ENCODE assay signal across 1 cellular context in the genomic region with DNA sequence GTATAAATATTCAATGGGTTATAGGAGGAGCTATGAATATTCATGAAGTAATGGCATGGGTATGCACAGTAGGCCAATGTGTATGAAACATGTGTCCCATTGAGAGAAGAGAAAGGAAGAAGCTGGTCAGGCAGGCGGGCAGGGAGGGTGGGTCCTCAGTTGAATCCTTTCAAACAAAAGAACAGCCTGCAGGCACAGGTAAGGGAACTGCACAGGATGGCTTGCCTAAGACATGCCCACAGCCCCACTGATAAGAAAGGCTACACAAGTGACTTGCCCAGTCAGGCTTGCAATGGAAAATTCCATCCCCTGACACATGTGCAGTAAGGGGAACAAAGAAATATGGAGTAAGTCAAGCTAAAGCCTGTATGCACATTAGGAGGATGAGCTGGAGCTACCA.
TF ChIP-seq lines count a peak whose summit lies in the region.

No MANE protein-coding gene starts in this region.

TF ChIP-seq in HepG2, 621 proteins besides CTCF, POLR2A, EP300 and RAD21 (continued from another document):
- no peak for TF ChIP-seq ZNF75D (CRISPR knock-in tag; IDR thresholded peaks at IDR 0.05; ENCODE audit: borderline replicate concordance)
- TF ChIP-seq FOXP4 (CRISPR knock-in tag; IDR thresholded peaks at IDR 0.05) = no peak
- no peak for TF ChIP-seq PITX1 (CRISPR knock-in tag; IDR thresholded peaks at IDR 0.05)
- TF ChIP-seq MLXIP (CRISPR knock-in tag; IDR thresholded peaks at IDR 0.05; ENCODE audit: borderline replicate concordance) = no peak
- TF ChIP-seq NR2F2 (IDR thresholded peaks at IDR 0.05; ENCODE audit: borderline replicate concordance, low read depth) = no peak
- TF ChIP-seq IRF9 (CRISPR knock-in tag; IDR thresholded peaks at IDR 0.05; ENCODE audit: borderline replicate concordance) = no peak
- TF ChIP-seq YEATS2 (CRISPR knock-in tag; IDR thresholded peaks at IDR 0.05; ENCODE audit: borderline replicate concordance) = no peak
- TF ChIP-seq, protein P1, sequence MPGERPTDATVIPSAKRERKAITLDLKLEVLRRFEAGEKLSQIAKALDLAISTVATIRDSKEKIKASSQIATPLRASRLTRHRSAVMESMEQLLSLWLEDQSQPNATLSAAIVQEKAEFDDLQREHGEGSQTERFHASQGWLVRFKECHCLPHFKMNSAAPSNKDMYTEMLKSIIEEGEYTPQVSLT (CRISPR knock-in tag; IDR thresholded peaks at IDR 0.05; ENCODE audit: borderline replicate concordance, low read depth) = no peak
- no peak for TF ChIP-seq ZNF781 (CRISPR knock-in tag; IDR thresholded peaks at IDR 0.05; ENCODE audit: borderline replicate concordance, not compliant biosample characterization)
- TF ChIP-seq, protein P2, sequence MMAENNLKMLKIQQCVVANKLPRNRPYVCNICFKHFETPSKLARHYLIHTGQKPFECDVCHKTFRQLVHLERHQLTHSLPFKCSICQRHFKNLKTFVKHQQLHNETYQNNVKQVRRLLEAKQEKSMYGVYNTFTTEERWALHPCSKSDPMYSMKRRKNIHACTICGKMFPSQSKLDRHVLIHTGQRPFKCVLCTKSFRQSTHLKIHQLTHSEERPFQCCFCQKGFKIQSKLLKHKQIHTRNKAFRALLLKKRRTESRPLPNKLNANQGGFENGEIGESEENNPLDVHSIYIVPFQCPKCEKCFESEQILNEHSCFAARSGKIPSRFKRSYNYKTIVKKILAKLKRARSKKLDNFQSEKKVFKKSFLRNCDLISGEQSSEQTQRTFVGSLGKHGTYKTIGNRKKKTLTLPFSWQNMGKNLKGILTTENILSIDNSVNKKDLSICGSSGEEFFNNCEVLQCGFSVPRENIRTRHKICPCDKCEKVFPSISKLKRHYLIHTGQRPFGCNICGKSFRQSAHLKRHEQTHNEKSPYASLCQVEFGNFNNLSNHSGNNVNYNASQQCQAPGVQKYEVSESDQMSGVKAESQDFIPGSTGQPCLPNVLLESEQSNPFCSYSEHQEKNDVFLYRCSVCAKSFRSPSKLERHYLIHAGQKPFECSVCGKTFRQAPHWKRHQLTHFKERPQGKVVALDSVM (CRISPR knock-in tag; IDR thresholded peaks at IDR 0.05) = no peak
- no peak for TF ChIP-seq DMAP1 (CRISPR knock-in tag; IDR thresholded peaks at IDR 0.05)
- no peak for TF ChIP-seq RARG (CRISPR knock-in tag; IDR thresholded peaks at IDR 0.05; ENCODE audit: low read depth)
TF ChIP-seq in HepG2: peak in this region for 0.
